In the genomic region with DNA sequence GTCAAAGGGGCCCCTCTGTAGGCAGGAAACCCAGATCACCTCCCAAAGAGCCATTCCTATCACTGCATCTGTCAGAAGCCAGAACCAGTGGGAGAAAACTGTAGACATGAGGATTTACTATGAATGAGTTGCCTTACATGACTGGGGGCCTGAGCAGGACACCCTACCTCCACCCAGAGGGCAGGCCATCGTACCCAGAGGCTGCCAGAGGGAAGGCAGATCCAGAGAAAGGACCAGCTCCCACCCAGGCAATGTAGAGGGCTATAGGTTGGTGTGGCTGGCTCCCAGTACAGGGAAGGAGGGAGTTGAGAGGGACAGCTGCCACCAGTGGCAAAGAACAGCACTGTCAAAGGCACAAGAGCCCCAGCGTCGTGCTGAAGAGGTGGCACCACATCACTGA, we compare ENCODE assay signal across 14 cellular contexts.
DNase-seq lines count a peak whose midpoint lies in the region; ATAC-seq and TF ChIP-seq lines count a peak whose summit lies in the region.
"Had no signal": no experiment of that assay in that cellular context is flagged by ENCODE, and none has a peak within 500 bp of the region (broad histone marks: within the 10 kb centered on the region; RNA-seq: fewer than 3 reads in every experiment).

No MANE protein-coding gene starts in this region.

- in situ Hi-C loops in GM13976 (cut with MboI; ENCODE audit: low sequenced_read_pairs, unreplicated experiment), result no loop called here

- peaks cover 11 to 23% (median 16%) of the 10 kb centered on the region in 11 experiments; a peak in 21 of 22 replicates for H3K9me3 ChIP-seq in BLaER1 treated with 17β-estradiol and CSF1 and Interleukin-3, amounts not matched to agents 10 nM and 100 nM (replicated peaks in 1 of 11)
- peaks cover 0 to 7% of the 10 kb centered on the region in 2 donors for H3K9me3 ChIP-seq in neuronal stem cell (replicated peaks in 1 of 2; ENCODE audit: control insufficient read depth in 2 of 2, insufficient read depth in 1 of 2, low read depth in 1 of 2, low read length in 2 of 2)
- H3K9me3 ChIP-seq in tibial artery, result peaks cover 0 to 6% (median 0%) of the 10 kb centered on the region in 3 donors

- H3K9ac ChIP-seq in BLaER1 treated with 17β-estradiol and CSF1 and Interleukin-3, amounts not matched to agents 10 nM and 100 nM, result peak overlapping the region in 1 of 11 experiments; percentile 32; a peak in 1 of 22 replicates
- no peak overlapping the region for H3K9ac ChIP-seq in neuronal stem cell (ENCODE audit: low read depth, low read length, poor library complexity)

- DNase-seq in GM13976 (ENCODE audit: low spot score) (peak; percentile 10), neuronal stem cell (ENCODE audit: low spot score) (no peak), tibial artery (no peak), amygdala (lab: John Stamatoyannopoulos, UW) (no peak)
- DNase-seq: ACHN; CD8-positive, alpha-beta T cell; COR-L47; GOT3; H7; HFFc6; KG1 had no signal

- TF ChIP-seq CTCF in GM13976 (IDR thresholded peaks at IDR 0.05; ENCODE audit: borderline replicate concordance, control extremely low read depth, extremely low read depth, insufficient read depth, missing control alignments), result no peak
- TF ChIP-seq CTCF in tibial artery (IDR thresholded peaks at IDR 0.05), result no peak

- H3K27ac ChIP-seq in BLaER1 treated with 17β-estradiol and CSF1 and Interleukin-3, amounts not matched to agents 10 nM and 100 nM, result peak overlapping the region in 4 of 11 experiments; percentile 31 to 63 (median 52); a peak in 5 of 22 replicates
- H3K27ac ChIP-seq in neuronal stem cell (replicated peaks; ENCODE audit: low read length) (no peak overlapping the region), tibial artery (no peak overlapping the region)

- H2AFZ ChIP-seq in neuronal stem cell (ENCODE audit: low read length), result no peak overlapping the region

- H3K36me3 ChIP-seq in BLaER1 treated with 17β-estradiol and CSF1 and Interleukin-3, amounts not matched to agents 10 nM and 100 nM, result no peaks in the 10 kb centered on the region
- H3K36me3 ChIP-seq in neuronal stem cell (replicated peaks in 1 of 2; ENCODE audit: control insufficient read depth in 2 of 2, insufficient read depth in 2 of 2, low read length in 2 of 2) (no peaks in the 10 kb centered on the region), tibial artery (peaks cover 0 to 4% (median 0%) of the 10 kb centered on the region in 3 donors)

- intact Hi-C loops in tibial artery (cut with DNase I; ENCODE audit: low total_unique reads), result no loop called here

- no peak overlapping the region for H3K4ac ChIP-seq in neuronal stem cell (ENCODE audit: low read length)

- no peak overlapping the region for H2BK12ac ChIP-seq in neuronal stem cell (ENCODE audit: low read length)

- no peaks in the 10 kb centered on the region for H3K79me1 ChIP-seq in neuronal stem cell (ENCODE audit: low read depth, low read length)

- no CpG with 5 or more reads among the region's 3 CpGs for WGBS in neuronal stem cell (ENCODE audit: extremely low coverage in 2 of 2, insufficient read length in 2 of 2, insufficient replicate concordance in 1 of 2), 2 donors

- 0 out of 22 replicates have a peak, but pooled peaks cover 0 to 6% (median 0%) of the 10 kb centered on the region in 11 experiments for H3K27me3 ChIP-seq in BLaER1 treated with 17β-estradiol and CSF1 and Interleukin-3, amounts not matched to agents 10 nM and 100 nM
- H3K27me3 ChIP-seq in neuronal stem cell (ENCODE audit: control insufficient read depth in 3 of 3, insufficient read depth in 3 of 3, low read depth in 1 of 3, low read length in 3 of 3) (no peaks in the 10 kb centered on the region), tibial artery (no peaks in the 10 kb centered on the region)

- H3K18ac ChIP-seq in neuronal stem cell (ENCODE audit: low read length), result no peak overlapping the region

- peaks cover 33 to 81% (median 73%) of the 10 kb centered on the region in 10 experiments for H3K4me1 ChIP-seq in BLaER1 treated with 17β-estradiol and CSF1 and Interleukin-3, amounts not matched to agents 10 nM and 100 nM
- H3K4me1 ChIP-seq in neuronal stem cell (ENCODE audit: control insufficient read depth in 2 of 2, insufficient read depth in 1 of 2, low read depth in 1 of 2, low read length in 2 of 2) (peaks cover 0 to 2% of the 10 kb centered on the region in 2 donors), tibial artery (no peaks in the 10 kb centered on the region)

- no peak overlapping the region for H4K91ac ChIP-seq in neuronal stem cell (ENCODE audit: low read depth, low read length, poor library complexity)

- H3K4me3 ChIP-seq in BLaER1 treated with 17β-estradiol and CSF1 and Interleukin-3, amounts not matched to agents 10 nM and 100 nM, result peak overlapping the region in 1 of 10 experiments; percentile 27; a peak in 1 of 20 replicates
- H3K4me3 ChIP-seq in neuronal stem cell (ENCODE audit: low read length in 2 of 2) (no peak overlapping the region), tibial artery (no peak overlapping the region)

- no peak overlapping the region for H2BK5ac ChIP-seq in neuronal stem cell (ENCODE audit: low read length)

- no peak overlapping the region for H4K8ac ChIP-seq in neuronal stem cell (ENCODE audit: low read depth, low read length)

- H3K4me2 ChIP-seq in BLaER1 treated with 17β-estradiol and CSF1 and Interleukin-3, amounts not matched to agents 10 nM and 100 nM, result peak overlapping the region; percentile 76 to 96 (median 89)
- H3K4me2 ChIP-seq in neuronal stem cell (ENCODE audit: insufficient read depth, low read length, poor library complexity, severe bottlenecking), result no peak overlapping the region

- H4K20me1 ChIP-seq in BLaER1 treated with 17β-estradiol and CSF1 and Interleukin-3, amounts not matched to agents 10 nM and 100 nM, result no peaks in the 10 kb centered on the region

- no peak overlapping the region for H2BK120ac ChIP-seq in neuronal stem cell (ENCODE audit: low read depth, low read length)

- H2BK15ac ChIP-seq in neuronal stem cell (ENCODE audit: low read length), result no peak overlapping the region

- H2AK5ac ChIP-seq in neuronal stem cell (ENCODE audit: low read depth, low read length), result no peak overlapping the region

- H3K23ac ChIP-seq in neuronal stem cell (ENCODE audit: low read depth, low read length, poor library complexity), result peak overlapping the region; percentile 53

- H3K14ac ChIP-seq in neuronal stem cell (ENCODE audit: low read length), result no peak overlapping the region

- ATAC-seq in HG03097 (IDR thresholded peaks at IDR 0.05; ENCODE audit: low FRiP score, unreplicated experiment), result no peak
- ATAC-seq: CD8-positive, alpha-beta T cell; HCT116 had no signal
